In the genomic region with DNA sequence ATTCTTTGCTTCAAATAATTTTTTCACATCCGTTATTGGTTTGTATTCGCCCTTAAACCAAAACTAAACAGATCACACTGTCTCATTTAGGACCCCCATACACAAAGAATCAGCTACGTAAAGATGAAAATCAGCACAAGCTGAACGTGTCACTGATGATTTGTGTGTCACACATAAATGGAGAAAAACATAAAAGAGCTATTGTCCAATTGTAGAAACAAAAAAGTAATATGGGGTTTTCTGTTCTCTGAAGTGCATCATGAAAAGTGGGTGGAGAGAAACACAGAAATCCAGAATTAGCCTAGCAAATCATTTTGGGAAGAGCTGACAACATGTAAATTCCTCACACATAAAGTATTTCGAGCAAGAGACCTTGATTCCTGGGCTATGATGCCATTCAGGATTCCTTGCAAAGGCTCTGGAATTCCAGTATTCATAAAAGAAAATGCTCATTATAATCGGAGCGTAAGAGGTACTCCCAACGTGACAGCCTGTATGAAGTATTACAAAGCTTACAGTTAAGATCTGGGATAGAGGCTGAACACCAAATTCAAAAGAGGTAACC, we compare ENCODE assay signal across 8 cellular contexts. TPM values are rescaled to one million over a fixed set of nuclear protein-coding genes. Genes with fewer than 3 reads are reported as not detected.
DNase-seq lines count a peak whose midpoint lies in the region; ATAC-seq and TF ChIP-seq lines count a peak whose summit lies in the region.

No MANE protein-coding gene starts in this region.

- DNase-seq in T-helper 17 cell (no peak), fibroblast of the aortic adventitia (ENCODE audit: low read depth) (peak; percentile 89), gastrocnemius medialis (no peak), putamen (ENCODE audit: low spot score) (no peak)
- no peak for DNase-seq in stimulated activated CD4-positive, alpha-beta T cell treated with anti-CD3 and anti-CD28 coated beads, Interleukin-2, amount 100 ng/mL, for 24 hours
- no peak for DNase-seq in activated CD8-positive, alpha-beta memory T cell treated with anti-CD3 and anti-CD28 coated beads for 24 hours

- no peaks in the 10 kb centered on the region for H3K9me3 ChIP-seq in T-helper 17 cell (ENCODE audit: control insufficient read depth, low read length, poor library complexity, severe bottlenecking)
- H3K9me3 ChIP-seq in gastrocnemius medialis = no peaks in the 10 kb centered on the region

- H3K27me3 Mint-ChIP-seq in T-helper 17 cell = no peaks in the 10 kb centered on the region

- H3K4me3 ChIP-seq in GM08714 (ENCODE audit: low read length) = peak overlapping the region; percentile 89
- peak overlapping the region; percentile 97 for H3K4me3 ChIP-seq in fibroblast of the aortic adventitia (ENCODE audit: low read depth, low read length)
- H3K4me3 ChIP-seq in gastrocnemius medialis = peak overlapping the region; percentile 81 to 94 (median 86)

- H3K36me3 ChIP-seq in gastrocnemius medialis = peaks cover 0 to 6% of the 10 kb centered on the region in 2 donors

- TF ChIP-seq POLR2A in gastrocnemius medialis (IDR thresholded peaks at IDR 0.05) = no peak

- peak overlapping the region; percentile 97 for H3K4me3 Mint-ChIP-seq in T-helper 17 cell

- peaks cover 52% of the 10 kb centered on the region for H3K4me1 Mint-ChIP-seq in T-helper 17 cell

- H3K27me3 ChIP-seq in gastrocnemius medialis = no peaks in the 10 kb centered on the region

- peaks cover 3% of the 10 kb centered on the region for H3K36me3 Mint-ChIP-seq in T-helper 17 cell (ENCODE audit: low read depth)

- peaks cover 24 to 51% of the 10 kb centered on the region in 2 donors for H3K4me1 ChIP-seq in gastrocnemius medialis

- ATAC-seq in T-helper 17 cell (no peak), gastrocnemius medialis (no peak), HG02642 (IDR thresholded peaks at IDR 0.05; ENCODE audit: poor library complexity, unreplicated experiment) (no peak)

- H3K27ac ChIP-seq in gastrocnemius medialis = peak overlapping the region; percentile 93 to 97 (median 94)

- TF ChIP-seq CTCF in fibroblast of the aortic adventitia (IDR thresholded peaks at IDR 0.05; ENCODE audit: insufficient read depth, low read length) (no peak), gastrocnemius medialis (IDR thresholded peaks at IDR 0.05 in 4 of 5, conservative IDR thresholded peaks at IDR 0.05 in 1 of 5) (no peak)

- intact Hi-C loops in gastrocnemius medialis (cut with DNase I; ENCODE audit: low total_unique reads) = loop anchor here (1.0 kb wide), 1 partner anchor 48 kb away; no protein-coding TSS in a partner anchor

- in situ Hi-C loops in gastrocnemius medialis (cut with MboI; ENCODE audit: low sequenced_read_pairs in 4 of 4) = no loop called here

- peak overlapping the region; percentile 97 for H3K27ac Mint-ChIP-seq in T-helper 17 cell

RNA-seq across cellular contexts. Expression of gene DCUN1D3, which starts 1.1 kb away (rescaled TPM):
- total RNA-seq in T-helper 17 cell (1 to 10 TPM; 3.9 to 4.0 TPM), fibroblast of the aortic adventitia (ENCODE audit: low replicate concordance) (21.6 and 30.2 TPM in 2 replicates), gastrocnemius medialis (10 to 100 TPM in 1 of 4 donors, 1 to 10 TPM in 3; 7.6 to 10.5 (median 8.3) TPM)

RNA-seq across cellular contexts. Expression of gene LYRM1, which starts 1.6 kb away (rescaled TPM):
- total RNA-seq in T-helper 17 cell = 10 to 100 TPM; 15.0 to 20.1 TPM
- 31.6 and 49.8 TPM in 2 replicates for total RNA-seq in fibroblast of the aortic adventitia (ENCODE audit: low replicate concordance)
- total RNA-seq in gastrocnemius medialis = 10 to 100 TPM; 36.4 to 74.7 (median 38.8) TPM
